In genomic region chr14:69042309-69043006, GRCh38 we compare ENCODE assay signal across 15 cellular contexts.
DNase-seq lines count a peak whose midpoint lies in the region; ATAC-seq, FAIRE-seq and TF ChIP-seq lines count a peak whose summit lies in the region.
"Had no signal": no experiment of that assay in that cellular context is flagged by ENCODE, and none has a peak within 500 bp of the region (broad histone marks: within the 10 kb centered on the region; RNA-seq: fewer than 3 reads in every experiment).

No MANE protein-coding gene starts in this region.

- TF ChIP-seq RAD21 in IMR-90 (IDR thresholded peaks at IDR 0.05; ENCODE audit: low read length) = no peak
- no peak for TF ChIP-seq RAD21 in K562 (CRISPR knock-in tag; conservative IDR thresholded peaks at IDR 0.05 in 1 of 2, IDR thresholded peaks at IDR 0.05 in 1 of 2)

- no peak for TF ChIP-seq POLR2A in IMR-90 (IDR thresholded peaks at IDR 0.05; ENCODE audit: low read depth, low read length)
- no peak for TF ChIP-seq POLR2A in K562 (conservative IDR thresholded peaks at IDR 0.05)
- TF ChIP-seq POLR2A in right lobe of liver (IDR thresholded peaks at IDR 0.05) = no peak
- no peak for TF ChIP-seq POLR2A in spleen (IDR thresholded peaks at IDR 0.05)

- BruUV-seq in IMR-90 (replicated peaks; lab: Mats Ljungman, UMichigan) = no TSS peak
- no TSS peak for BruUV-seq in K562 (replicated peaks; lab: Mats Ljungman, UMichigan)

- ATAC-seq in IMR-90 (ENCODE audit: low read depth) (no peak), K562 (no peak), right lobe of liver (peak in 3 of 4 donors; percentile 1 to 3 (median 3)), HG03460 (IDR thresholded peaks at IDR 0.05; ENCODE audit: unreplicated experiment) (no peak)
- ATAC-seq: activated CD8-positive, alpha-beta T cell treated with anti-CD3 and anti-CD28 coated beads for 36 hours had no signal

- POLR2A ChIA-PET in IMR-90 (lab: Charles Lee; ENCODE audit: unreplicated experiment) (no interaction called here), K562 (lab: Yijun Ruan, JAX) (interaction anchor here (0.7 to 1.2 kb wide), 3 partner anchors 13 to 65 kb away, joined by 3 to 5 read pairs (median 3); no protein-coding TSS in a partner anchor)

- H4K5ac ChIP-seq in IMR-90 (ENCODE audit: low read depth, low read length) = no peak overlapping the region; the same call in 1 of the 2 replicates

- H3K79me2 ChIP-seq in K562 (ENCODE audit: control insufficient read depth, insufficient read depth, low read length) = no peaks in the 10 kb centered on the region

- peaks cover 10% of the 10 kb centered on the region; the same call in 1 of the 2 replicates for H4K20me1 ChIP-seq in IMR-90 (ENCODE audit: insufficient read depth, low read length)
- no peaks in the 10 kb centered on the region for H4K20me1 ChIP-seq in K562 (replicated peaks; ENCODE audit: control insufficient read depth, insufficient read depth, low read length)

- H3K4ac ChIP-seq in IMR-90 (ENCODE audit: low read depth, low read length) = peak overlapping the region; percentile 87

- no CpG with 5 or more reads among the region's 5 CpGs for whole genome bisulfite sequencing in IMR-90 (ENCODE audit: extremely low coverage in 2 of 2, insufficient read length in 1 of 2), 2 experiments
- 0% methylated on average over 5 of the region's 5 CpGs for WGBS in K562 (ENCODE audit: insufficient coverage, low coverage, missing lambda C conversion rate)
- 12% methylated on average over 5 of the region's 5 CpGs for WGBS in right lobe of liver (ENCODE audit: insufficient coverage, low coverage, low lambda C conversion rate, missing lambda C conversion rate)
- WGBS in spleen, 5 donors = 16 to 28% (median 17%) methylated on average over 4 to 5 of the region's 5 CpGs

- H2BK120ac ChIP-seq in IMR-90 (ENCODE audit: low read depth, low read length) = peak overlapping the region; percentile 69; the same call in 1 of the 2 replicates

- DNase-seq in IMR-90 (no peak), K562 (ENCODE audit: extremely low read depth in 1 of 4, low spot score in 3 of 4) (no peak), right lobe of liver (no peak), spleen (no peak), NCI-H446 (lab: John Stamatoyannopoulos, UW) (no peak), COLO829 (ENCODE audit: low spot score) (no peak), COLO668 (lab: John Stamatoyannopoulos, UW; ENCODE audit: unreplicated experiment) (no peak)
- DNase-seq: activated CD8-positive, alpha-beta T cell treated with anti-CD3 and anti-CD28 coated beads for 36 hours; DND-41; kidney glomerular epithelial cell had no signal

- H3K18ac ChIP-seq in IMR-90 (ENCODE audit: low read depth, low read length) = peak overlapping the region; percentile 54

- H2AFZ ChIP-seq in IMR-90 (replicated peaks; ENCODE audit: low read length, poor library complexity) (no peak overlapping the region), K562 (ENCODE audit: low read depth, low read length) (no peak overlapping the region)

- H4K91ac ChIP-seq in IMR-90 (ENCODE audit: insufficient read depth, low read depth, low read length) = peak overlapping the region; percentile 47; the same call in 1 of the 2 replicates

- dilution Hi-C loops in IMR-90 (cut with HindIII; ENCODE audit: low sequenced_read_pairs, unreplicated experiment) = no loop called here

- intact Hi-C loops in IMR-90 (cut with micrococcal nuclease) (loop anchor here (10.0 kb wide), 1 partner anchor 52 kb away; no protein-coding TSS in a partner anchor), K562 (cut with micrococcal nuclease) (no loop called here), right lobe of liver (cut with DNase I) (no loop called here), spleen (cut with DNase I; ENCODE audit: low total_unique reads) (no loop called here)

- peak overlapping the region; percentile 29 for H2BK5ac ChIP-seq in IMR-90 (ENCODE audit: low read depth, low read length, poor library complexity, severe bottlenecking)

- in situ Hi-C loops in IMR-90 (cut with MboI; ENCODE audit: low sequenced_read_pairs) (no loop called here), K562 (cut with MboI) (no loop called here)

- H3K4me3 ChIP-seq in IMR-90 (ENCODE audit: insufficient read depth, low read depth, low read length) (no peak overlapping the region), K562 (no peak overlapping the region), right lobe of liver (peak overlapping the region in 1 of 3 donors; percentile 12), spleen (peak overlapping the region in 1 of 8 donors; percentile 26)
- H3K4me3 ChIP-seq: body of pancreas, SK-N-MC, testis had no signal

- H3K4me2 ChIP-seq in IMR-90 (ENCODE audit: low read depth, low read length) (no peak overlapping the region), K562 (ENCODE audit: insufficient read depth, low read length) (no peak overlapping the region)

- H3K9me1 ChIP-seq in IMR-90 (ENCODE audit: insufficient read depth, low read length) = peaks cover 55% of the 10 kb centered on the region
- H3K9me1 ChIP-seq in K562 (ENCODE audit: control insufficient read depth, insufficient read depth, low read length) = no peaks in the 10 kb centered on the region

- H2AK9ac ChIP-seq in IMR-90 (replicated peaks; ENCODE audit: low read depth, low read length, poor library complexity) = no peak overlapping the region

- H3K56ac ChIP-seq in IMR-90 (ENCODE audit: extremely low read depth, insufficient read depth, low read length) = 0 out of 2 replicates have a peak overlapping the region, but pooled peaks have one; percentile 1

- H3K79me1 ChIP-seq in IMR-90 (ENCODE audit: low read depth in 1 of 2, low read length in 2 of 2) = peaks cover 6 to 50% of the 10 kb centered on the region in 2 experiments; a peak in 3 of 4 replicates

- 0 out of 2 replicates have a peak overlapping the region, but pooled peaks have one; percentile 48 for H3K23ac ChIP-seq in IMR-90 (ENCODE audit: low read depth, low read length)

- H3K36me3 ChIP-seq in IMR-90 (ENCODE audit: control insufficient read depth, insufficient read depth, low read length) (no peaks in the 10 kb centered on the region), K562 (ENCODE audit: control insufficient read depth, insufficient read depth, low read length) (no peaks in the 10 kb centered on the region), right lobe of liver (no peaks in the 10 kb centered on the region), spleen (no peaks in the 10 kb centered on the region)

- H3K4me1 ChIP-seq in IMR-90 (ENCODE audit: control insufficient read depth, insufficient read depth, low read length) = peaks cover 52% of the 10 kb centered on the region
- peaks cover 0 to 7% of the 10 kb centered on the region in 2 experiments; a peak in 3 of 5 replicates for H3K4me1 ChIP-seq in K562 (replicated peaks in 1 of 2; ENCODE audit: control insufficient read depth in 2 of 2, insufficient read depth in 2 of 2, low read length in 2 of 2)
- peaks cover 0 to 14% (median 7%) of the 10 kb centered on the region in 4 donors for H3K4me1 ChIP-seq in right lobe of liver
- peaks cover 17 to 69% (median 42%) of the 10 kb centered on the region in 6 donors for H3K4me1 ChIP-seq in spleen

- TF ChIP-seq CTCF in IMR-90 (conservative IDR thresholded peaks at IDR 0.05; ENCODE audit: low read depth, low read length) (no peak), K562 (IDR thresholded peaks at IDR 0.05 in 2 of 3, conservative IDR thresholded peaks at IDR 0.05 in 1 of 3; ENCODE audit: insufficient read depth in 2 of 3, low read depth in 1 of 3, low read length in 3 of 3) (no peak), right lobe of liver (IDR thresholded peaks at IDR 0.05) (no peak), spleen (IDR thresholded peaks at IDR 0.05 in 8 of 11, conservative IDR thresholded peaks at IDR 0.05 in 3 of 11) (no peak)

- peak overlapping the region; percentile 33; the same call in 1 of the 2 replicates for H2AK5ac ChIP-seq in IMR-90 (ENCODE audit: low read depth, low read length)

- peak overlapping the region; percentile 20 to 50; a peak in 2 of 4 replicates for H4K8ac ChIP-seq in IMR-90 (ENCODE audit: low read depth in 2 of 2, low read length in 2 of 2)

- peak overlapping the region; percentile 18; the same call in 1 of the 2 replicates for H3K27ac ChIP-seq in IMR-90 (ENCODE audit: insufficient read depth, low read length)
- no peak overlapping the region for H3K27ac ChIP-seq in K562 (ENCODE audit: extremely low read depth, low read depth, low read length)
- peak overlapping the region; percentile 57 to 77 (median 60) for H3K27ac ChIP-seq in right lobe of liver
- peak overlapping the region in 7 of 8 donors; percentile 62 to 91 (median 77) for H3K27ac ChIP-seq in spleen
- H3K27ac ChIP-seq: SK-N-MC had no signal

- no peak overlapping the region for H3K9ac ChIP-seq in IMR-90 (ENCODE audit: low read depth, low read length)
- H3K9ac ChIP-seq in K562 (ENCODE audit: insufficient read depth in 1 of 2, low read depth in 2 of 2, low read length in 2 of 2) = no peak overlapping the region

- peak overlapping the region; percentile 34; the same call in 1 of the 2 replicates for H3K14ac ChIP-seq in IMR-90 (replicated peaks; ENCODE audit: low read depth, low read length)

- H2BK15ac ChIP-seq in IMR-90 (ENCODE audit: low read depth, low read length) = peak overlapping the region; percentile 91; the same call in 2 of the 3 replicates

- H3K27me3 ChIP-seq in IMR-90 (ENCODE audit: control insufficient read depth, insufficient read depth, low read length) (no peaks in the 10 kb centered on the region), K562 (ENCODE audit: control insufficient read depth in 2 of 2, insufficient read depth in 2 of 2, low read length in 2 of 2) (peaks cover 16 to 23% of the 10 kb centered on the region in 2 experiments), right lobe of liver (no peaks in the 10 kb centered on the region), spleen (replicated peaks in 1 of 7) (peaks cover 0 to 50% (median 0%) of the 10 kb centered on the region in 7 donors)
- H3K27me3 ChIP-seq: body of pancreas, testis had no signal

- CTCF ChIA-PET in IMR-90 (lab: Yijun Ruan, JAX) (no interaction called here), K562 (lab: Yijun Ruan, JAX; ENCODE audit: low intra/inter-chr PET ratio) (no interaction called here)

- TF ChIP-seq EP300 in K562 (IDR thresholded peaks at IDR 0.05; ENCODE audit: low read length) = no peak

- no peaks in the 10 kb centered on the region for H3K9me3 ChIP-seq in IMR-90 (ENCODE audit: control insufficient read depth, insufficient read depth, low read length)
- H3K9me3 ChIP-seq in K562 (replicated peaks; ENCODE audit: control insufficient read depth, insufficient read depth, low read depth, low read length) = no peaks in the 10 kb centered on the region
- no peaks in the 10 kb centered on the region for H3K9me3 ChIP-seq in right lobe of liver
- no peaks in the 10 kb centered on the region for H3K9me3 ChIP-seq in spleen
- H3K9me3 ChIP-seq: body of pancreas, testis had no signal

- H2BK20ac ChIP-seq in IMR-90 (ENCODE audit: low read depth, low read length) = peak overlapping the region; percentile 77

- FAIRE-seq in K562 (lab: Jason Lieb, UNC) = no peak
- FAIRE-seq: endometrium had no signal

TF ChIP-seq in IMR-90, 13 proteins besides CTCF, POLR2A, EP300 and RAD21 (continues in another document):
- TF ChIP-seq MXI1 (IDR thresholded peaks at IDR 0.05; ENCODE audit: borderline replicate concordance, low read depth, low read length) (no peak), SMC3 (IDR thresholded peaks at IDR 0.05; ENCODE audit: low read depth, low read length) (no peak)

TF ChIP-seq in K562, 482 proteins besides CTCF, POLR2A, EP300 and RAD21 (continues in another document):
- TF ChIP-seq HSF4 (CRISPR knock-in tag; IDR thresholded peaks at IDR 0.05; ENCODE audit: borderline replicate concordance) = no peak

Comparison
In these comparisons a context has a peak if more than half of its experiments do, and no peak if none do; other contexts are left out.
1. ATAC-seq: peak in right lobe of liver (3 of 4); none in IMR-90 (single experiment), K562 (single experiment) and HG03460 (single experiment).